ENCODE assay signal across 9 cellular contexts in the genomic region with DNA sequence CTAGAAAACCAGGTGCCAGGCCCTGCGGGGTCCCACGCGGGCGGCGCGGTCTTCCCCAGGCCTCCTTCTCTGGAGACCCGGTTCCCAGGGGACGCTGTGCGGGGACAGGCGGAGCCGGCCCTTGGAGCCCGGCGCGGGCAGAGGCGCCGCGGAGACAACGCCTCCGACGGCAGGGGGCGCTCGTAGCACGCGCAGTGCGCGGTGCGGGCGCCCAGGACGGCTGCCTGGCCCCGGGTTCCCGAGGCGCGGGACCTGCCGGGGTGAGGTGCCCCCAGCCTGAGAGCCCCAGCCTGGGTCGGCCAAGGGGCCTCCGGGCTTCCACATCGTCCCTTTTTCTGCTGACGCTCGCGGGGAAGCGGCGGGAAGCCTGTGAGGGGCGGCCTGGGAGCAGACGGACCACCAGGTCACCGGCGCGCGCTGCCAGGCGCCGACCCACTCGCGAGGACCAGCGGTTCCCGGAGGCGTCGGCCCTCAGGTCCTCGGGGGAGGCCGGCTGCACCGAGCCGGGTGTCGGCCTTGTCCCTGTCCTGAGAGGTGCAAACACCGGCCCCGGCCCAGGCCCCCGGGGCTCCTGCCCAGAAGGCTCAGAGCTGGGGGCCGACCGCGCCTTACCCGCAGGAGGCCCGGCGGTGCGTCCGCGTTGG. TPM values are rescaled to one million over a fixed set of nuclear protein-coding genes. Genes with fewer than 3 reads are reported as not detected.
DNase-seq lines count a peak whose midpoint lies in the region; ATAC-seq, FAIRE-seq and TF ChIP-seq lines count a peak whose summit lies in the region.
"Had no signal": no experiment of that assay in that cellular context is flagged by ENCODE, and none has a peak within 500 bp of the region (broad histone marks: within the 10 kb centered on the region; RNA-seq: fewer than 3 reads in every experiment).

No MANE protein-coding gene starts in this region.

- peak; percentile 99 for TF ChIP-seq RAD21 in HepG2 (CRISPR knock-in tag; IDR thresholded peaks at IDR 0.05)

- peaks cover 57% of the 10 kb centered on the region for H3K4me1 ChIP-seq in HepG2 (ENCODE audit: insufficient read depth, low read length)

- CTCF ChIA-PET in activated CD4-positive, alpha-beta T cell treated with anti-CD3 and anti-CD28 coated beads for 36 hours (lab: Charles Lee) = interaction anchor here (0.6 to 4.1 kb wide), 2 partner anchors 434 to 749 kb away, joined by 3 to 16 read pairs; no protein-coding TSS in a partner anchor
- CTCF ChIA-PET in HepG2 (lab: Yijun Ruan, JAX; ENCODE audit: low intra/inter-chr PET ratio, low total read pairs) = interaction anchor here (0.8 to 2.1 kb wide), 7 partner anchors 152 to 1091 kb away, joined by 3 to 15 read pairs (median 3); no protein-coding TSS in a partner anchor

- no peak overlapping the region for H2AFZ ChIP-seq in HepG2 (ENCODE audit: low read length)

- TF ChIP-seq EP300 in HepG2 (IDR thresholded peaks at IDR 0.05; ENCODE audit: low read depth in 2 of 2, low read length in 2 of 2) (no peak), HepG2 (CRISPR knock-in tag; IDR thresholded peaks at IDR 0.05; ENCODE audit: borderline replicate concordance) (no peak)

- ATAC-seq in GM21737 (IDR thresholded peaks at IDR 0.05; ENCODE audit: unreplicated experiment) (peak; percentile 56), HepG2 (peak; percentile 89), GM21515 (IDR thresholded peaks at IDR 0.05; ENCODE audit: unreplicated experiment) (no peak)
- peak; percentile 84 for ATAC-seq in activated CD4-positive, alpha-beta T cell treated with anti-CD3 and anti-CD28 coated beads for 36 hours

- H3K36me3 Mint-ChIP-seq in activated CD4-positive, alpha-beta T cell treated with anti-CD3 and anti-CD28 coated beads for 36 hours (ENCODE audit: low read depth) = no peaks in the 10 kb centered on the region

- H4K20me1 ChIP-seq in HepG2 (ENCODE audit: insufficient read depth, low read length) = peaks cover 11% of the 10 kb centered on the region; the same call in 1 of the 2 replicates

- 6% methylated on average over 27 of the region's 73 CpGs for WGBS in HepG2 (ENCODE audit: low lambda C conversion rate)

- peaks cover 32 to 97% of the 10 kb centered on the region in 2 experiments for H3K27me3 ChIP-seq in HepG2 (ENCODE audit: control insufficient read depth in 1 of 2, insufficient read depth in 2 of 2, low read length in 2 of 2)

- TF ChIP-seq POLR2A in HepG2 (IDR thresholded peaks at IDR 0.05; ENCODE audit: insufficient read depth in 1 of 2, low read depth in 2 of 2, low read length in 2 of 2) = no peak

- intact Hi-C loops in activated CD4-positive, alpha-beta T cell treated with anti-CD3 and anti-CD28 coated beads for 36 hours (cut with DNase I, micrococcal nuclease) = loop anchor here (1.0 to 2.0 kb wide), 7 partner anchors 500 to 1030 kb away; no protein-coding TSS in a partner anchor
- intact Hi-C loops in HepG2 (cut with micrococcal nuclease; ENCODE audit: unreplicated experiment) = loop anchor here (1.0 to 2.0 kb wide), 3 partner anchors 592 to 844 kb away; no protein-coding TSS in a partner anchor

- no peaks in the 10 kb centered on the region for H3K36me3 ChIP-seq in HepG2 (replicated peaks in 1 of 2; ENCODE audit: control insufficient read depth in 1 of 2, insufficient read depth in 2 of 2, low read length in 2 of 2)

- H3K4me2 ChIP-seq in HepG2 (ENCODE audit: low read depth, low read length) = peak overlapping the region; percentile 88

- H3K4me1 Mint-ChIP-seq in activated CD4-positive, alpha-beta T cell treated with anti-CD3 and anti-CD28 coated beads for 36 hours = peaks cover 30% of the 10 kb centered on the region

- no peak for FAIRE-seq in HepG2 (lab: Jason Lieb, UNC)

- no TSS peak for BruUV-seq in HepG2 (replicated peaks; lab: Mats Ljungman, UMichigan)

- POLR2A ChIA-PET in activated CD4-positive, alpha-beta T cell treated with anti-CD3 and anti-CD28 coated beads for 36 hours (lab: Charles Lee) = no interaction called here
- POLR2A ChIA-PET in HepG2 (lab: Yijun Ruan, JAX) = no interaction called here

- TF ChIP-seq CTCF in coronary artery (IDR thresholded peaks at IDR 0.05) (peak; percentile 98), HepG2 (CRISPR knock-in tag; IDR thresholded peaks at IDR 0.05) (peak; percentile 92)

- H3K27ac ChIP-seq in coronary artery (peak overlapping the region; percentile 86 to 87), HepG2 (ENCODE audit: extremely low read length, insufficient read depth, low read length) (no peak overlapping the region)

- no peak overlapping the region for H3K27ac Mint-ChIP-seq in activated CD4-positive, alpha-beta T cell treated with anti-CD3 and anti-CD28 coated beads for 36 hours
- H3K27ac Mint-ChIP-seq: T-helper 1 cell treated with Interleukin-12 subunit alpha and Interleukin-12 subunit beta and Interleukin-4 antibody, amounts not matched to agents 30 μg/mL and 1 μg/mL, for 36 hours had no signal

- DNase-seq in COR-L47 (lab: John Stamatoyannopoulos, UW) (peak; percentile 31), NCI-H1048 (lab: John Stamatoyannopoulos, UW) (peak; percentile 38), coronary artery (ENCODE audit: low spot score) (no peak), HepG2 (ENCODE audit: low spot score) (peak; percentile 54)
- DNase-seq in activated CD4-positive, alpha-beta T cell treated with anti-CD3 and anti-CD28 coated beads for 36 hours = peak; percentile 82
- DNase-seq in stimulated activated CD4-positive, alpha-beta T cell treated with anti-CD3 and anti-CD28 coated beads, TNF-alpha, amount 100 ng/mL, for 1 hour (ENCODE audit: low read depth in 3 of 3, low spot score in 1 of 3) = peak in 2 of 3 donors; percentile 36 to 70

- H3K27me3 Mint-ChIP-seq in activated CD4-positive, alpha-beta T cell treated with anti-CD3 and anti-CD28 coated beads for 36 hours = peaks cover 76% of the 10 kb centered on the region

- in situ Hi-C loops in HepG2 (cut with HindIII; ENCODE audit: extremely low pct_ligation_motif_present, low pct_unique_long_range_greater_than_20kb) = loop anchor here (5.0 kb wide), 1 partner anchor 843 kb away; no protein-coding TSS in a partner anchor

- no peaks in the 10 kb centered on the region for H3K9me3 ChIP-seq in HepG2 (ENCODE audit: low read length)

- no peaks in the 10 kb centered on the region for H3K9me3 Mint-ChIP-seq in activated CD4-positive, alpha-beta T cell treated with anti-CD3 and anti-CD28 coated beads for 36 hours (ENCODE audit: low read depth)
- H3K9me3 Mint-ChIP-seq: T-helper 1 cell treated with Interleukin-12 subunit alpha and Interleukin-12 subunit beta and Interleukin-4 antibody, amounts not matched to agents 30 μg/mL and 1 μg/mL, for 36 hours had no signal

- no peak overlapping the region for H3K4me3 Mint-ChIP-seq in activated CD4-positive, alpha-beta T cell treated with anti-CD3 and anti-CD28 coated beads for 36 hours
- H3K4me3 Mint-ChIP-seq: T-helper 1 cell treated with Interleukin-12 subunit alpha and Interleukin-12 subunit beta and Interleukin-4 antibody, amounts not matched to agents 30 μg/mL and 1 μg/mL, for 36 hours had no signal

- no peaks in the 10 kb centered on the region for H3K79me2 ChIP-seq in HepG2 (ENCODE audit: insufficient read depth, low read length)

- peak overlapping the region; percentile 71 for H3K4me3 ChIP-seq in coronary artery
- H3K4me3 ChIP-seq in HepG2 (replicated peaks in 1 of 3; ENCODE audit: insufficient read depth in 1 of 3, low read depth in 2 of 3, low read length in 3 of 3) = peak overlapping the region; percentile 44 to 77 (median 56)

- H3K9ac ChIP-seq in HepG2 (ENCODE audit: insufficient read depth, low read depth, low read length) = peak overlapping the region; percentile 22; the same call in 1 of the 2 replicates

TF ChIP-seq in HepG2, 621 proteins besides CTCF, POLR2A, EP300 and RAD21 (continues in another document):
- TF ChIP-seq SP5 (CRISPR knock-in tag; IDR thresholded peaks at IDR 0.05; ENCODE audit: borderline replicate concordance, low read depth) = no peak

RNA-seq across cellular contexts. Expression of gene FOXC1, which starts 5.2 kb away (rescaled TPM):
- under 1 TPM; 0.04 to 0.05 TPM for total RNA-seq in activated CD4-positive, alpha-beta T cell treated with anti-CD3 and anti-CD28 coated beads for 36 hours
- 0.46 and 0.55 TPM in 2 replicates for total RNA-seq in HepG2 (2016; rRNA removed; fragmentation: Illumina TruSeq; extraction: Trizol)
- total RNA-seq in HepG2 (2016; cell fraction: cytosol; rRNA removed; fragmentation: Illumina TruSeq; extraction: Trizol; ENCODE audit: low read depth) = 0.09 TPM in 1 of 2 replicates, not detected in the other
- total RNA-seq in HepG2 (2016; cell fraction: insoluble cytoplasmic fraction; rRNA removed; fragmentation: Illumina TruSeq; extraction: Trizol) = 0.42 and 0.50 TPM in 2 replicates
- 0.28 and 0.31 TPM in 2 replicates for total RNA-seq in HepG2 (2016; cell fraction: membrane; rRNA removed; fragmentation: Illumina TruSeq; extraction: Trizol)
- total RNA-seq in HepG2 (2016; cell fraction: nucleus; rRNA removed; fragmentation: Illumina TruSeq; extraction: Trizol) = 0.47 and 0.50 TPM in 2 replicates
- polyA plus RNA-seq in HepG2 (2011; rRNA removed) = 0.37 and 0.44 TPM in 2 replicates
- polyA plus RNA-seq in HepG2 (2011; cell fraction: cytosol; rRNA removed) = 0.19 and 0.23 TPM in 2 replicates
- polyA plus RNA-seq in HepG2 (2011; cell fraction: nucleus; rRNA removed) = 0.23 and 0.27 TPM in 2 replicates
- 0.30 and 0.53 TPM in 2 replicates for polyA plus RNA-seq in HepG2 (2012)
- polyA plus RNA-seq in HepG2 (2016; cell fraction: cytosol; fragmentation: Illumina TruSeq; extraction: Trizol; ENCODE audit: low read depth) = 0.05 and 0.09 TPM in 2 replicates
- polyA plus RNA-seq in HepG2 (2016; cell fraction: insoluble cytoplasmic fraction; fragmentation: Illumina TruSeq; extraction: Trizol; ENCODE audit: low read depth) = 0.89 and 1.2 TPM in 2 replicates
- polyA plus RNA-seq in HepG2 (2016; cell fraction: membrane; fragmentation: Illumina TruSeq; extraction: Trizol; ENCODE audit: low read depth) = 0.26 and 0.35 TPM in 2 replicates
- 0.72 and 0.95 TPM in 2 replicates for polyA plus RNA-seq in HepG2 (2016; cell fraction: nucleus; fragmentation: Illumina TruSeq; extraction: Trizol; ENCODE audit: insufficient read depth, low read depth)
- polyA minus RNA-seq in HepG2 (2011; rRNA and poly(A)+ RNA removed; ENCODE audit: low replicate concordance) = 0.30 and 18.3 TPM in 2 replicates
- 0.30 and 0.97 TPM in 2 replicates for polyA minus RNA-seq in HepG2 (2011; cell fraction: cytosol; rRNA and poly(A)+ RNA removed)
- 0.25 and 0.52 TPM in 2 replicates for polyA minus RNA-seq in HepG2 (2011; cell fraction: nucleus; rRNA and poly(A)+ RNA removed)
